ENCODE assay signal across 8 cellular contexts in the genomic region with DNA sequence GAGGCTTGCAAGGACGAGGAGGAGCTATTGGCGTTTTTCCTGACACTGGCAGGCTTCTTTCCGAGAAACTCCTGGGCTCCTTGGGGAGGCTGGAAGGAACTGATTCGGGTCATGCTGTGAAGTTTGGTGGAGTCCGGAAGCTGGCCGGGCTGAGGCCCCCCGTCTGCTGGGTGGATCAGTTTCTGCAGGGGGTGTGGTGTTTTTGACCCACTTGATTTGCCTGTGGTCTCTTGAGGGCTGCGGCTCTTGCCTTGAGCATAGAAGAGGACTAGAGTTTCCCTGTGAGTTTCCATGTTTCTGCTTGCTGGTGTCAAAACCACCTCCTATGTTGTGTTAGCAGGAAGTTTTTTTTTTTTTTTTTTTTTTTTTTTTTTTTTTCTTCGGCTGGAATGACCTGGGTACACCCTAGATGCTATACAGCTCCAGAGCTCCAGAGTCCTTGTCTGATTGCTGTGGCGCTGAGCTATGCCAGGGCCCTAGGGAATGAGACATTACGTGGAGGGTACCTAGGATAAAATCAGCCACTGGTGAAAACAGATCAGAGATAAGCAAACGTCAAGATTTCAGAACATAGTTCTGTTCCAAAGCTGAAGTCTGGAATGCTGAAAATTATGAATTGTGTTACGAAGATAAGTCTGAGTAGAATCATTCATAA. TPM values are rescaled to one million over a fixed set of nuclear protein-coding genes. Genes with fewer than 3 reads are reported as not detected.
DNase-seq lines count a peak whose midpoint lies in the region; ATAC-seq and TF ChIP-seq lines count a peak whose summit lies in the region.

No MANE protein-coding gene starts in this region.

- no peaks in the 10 kb centered on the region for H3K27me3 Mint-ChIP-seq in activated CD4-positive, alpha-beta memory T cell treated with anti-CD3 and anti-CD28 coated beads, Interleukin-2, amount 10 ng/mL, durations not matched to agents 7 days and 5 days

- H3K4me1 Mint-ChIP-seq in activated CD4-positive, alpha-beta memory T cell treated with anti-CD3 and anti-CD28 coated beads, Interleukin-2, amount 10 ng/mL, durations not matched to agents 7 days and 5 days: peaks cover 63% of the 10 kb centered on the region

- H3K4me3 ChIP-seq in AG09309 (ENCODE audit: control insufficient read depth, low read depth, low read length) (peak overlapping the region; percentile 97), fibroblast of pulmonary artery (replicated peaks; ENCODE audit: low read depth, low read length) (peak overlapping the region; percentile 98)

- TF ChIP-seq CTCF in AG09309 (IDR thresholded peaks at IDR 0.05; ENCODE audit: control insufficient read depth, insufficient read depth, low read depth, low read length, missing control alignments) (no peak), fibroblast of pulmonary artery (IDR thresholded peaks at IDR 0.05; ENCODE audit: low read length, missing control alignments) (no peak), omental fat pad (IDR thresholded peaks at IDR 0.05) (no peak)

- peak overlapping the region; percentile 98 for H3K4me3 Mint-ChIP-seq in activated CD4-positive, alpha-beta memory T cell treated with anti-CD3 and anti-CD28 coated beads, Interleukin-2, amount 10 ng/mL, durations not matched to agents 7 days and 5 days

- CTCF ChIA-PET in activated CD4-positive, alpha-beta memory T cell treated with anti-CD3 and anti-CD28 coated beads, Interleukin-2, amount 10 ng/mL, durations not matched to agents 7 days and 5 days (lab: Charles Lee): interaction anchor here (0.9 to 9.7 kb wide), 8 partner anchors 11 to 200 kb away, joined by 3 to 178 read pairs (median 5); partner anchors contain the start of gene CERK

- peaks cover 34% of the 10 kb centered on the region for H3K36me3 Mint-ChIP-seq in activated CD4-positive, alpha-beta memory T cell treated with anti-CD3 and anti-CD28 coated beads, Interleukin-2, amount 10 ng/mL, durations not matched to agents 7 days and 5 days (ENCODE audit: low read depth)

- ATAC-seq in GM19023 (IDR thresholded peaks at IDR 0.05; ENCODE audit: unreplicated experiment) (peak; percentile 46), HG03354 (IDR thresholded peaks at IDR 0.05; ENCODE audit: poor library complexity, severe bottlenecking, unreplicated experiment) (peak; percentile 62), omental fat pad (ENCODE audit: low FRiP score) (peak; percentile 16)

- H3K9me3 Mint-ChIP-seq in activated CD4-positive, alpha-beta memory T cell treated with anti-CD3 and anti-CD28 coated beads, Interleukin-2, amount 10 ng/mL, durations not matched to agents 7 days and 5 days: no peaks in the 10 kb centered on the region

- DNase-seq in AG09309 (ENCODE audit: low read depth) (no peak), fibroblast of pulmonary artery (ENCODE audit: low read depth) (peak; percentile 31), omental fat pad (ENCODE audit: low spot score) (no peak), NCI-H82 (lab: John Stamatoyannopoulos, UW) (no peak), occipital lobe (lab: John Stamatoyannopoulos, UW) (no peak)
- peak; percentile 42 for DNase-seq in activated CD4-positive, alpha-beta memory T cell treated with anti-CD3 and anti-CD28 coated beads, Interleukin-2, amount 10 ng/mL, durations not matched to agents 7 days and 5 days

- POLR2A ChIA-PET in activated CD4-positive, alpha-beta memory T cell treated with anti-CD3 and anti-CD28 coated beads, Interleukin-2, amount 10 ng/mL, durations not matched to agents 7 days and 5 days (lab: Charles Lee): interaction anchor here (1.1 to 4.3 kb wide), 22 partner anchors 8 to 211 kb away, joined by 3 to 75 read pairs (median 5); partner anchors contain the start of gene CERK

- peak overlapping the region; percentile 92 for H3K27ac Mint-ChIP-seq in activated CD4-positive, alpha-beta memory T cell treated with anti-CD3 and anti-CD28 coated beads, Interleukin-2, amount 10 ng/mL, durations not matched to agents 7 days and 5 days

RNA-seq across cellular contexts. Expression of gene TBC1D22A, which starts 0.7 kb away (rescaled TPM):
- 10 to 100 TPM; 38.5 to 41.0 TPM for total RNA-seq in activated CD4-positive, alpha-beta memory T cell treated with anti-CD3 and anti-CD28 coated beads, Interleukin-2, amount 10 ng/mL, durations not matched to agents 7 days and 5 days
- 10 to 100 TPM; 21.3 to 31.2 (median 24.5) TPM for total RNA-seq in omental fat pad
- 4.5 TPM for total RNA-seq in occipital lobe

RNA-seq across cellular contexts. Expression of gene CERK, which starts 25.1 kb away (rescaled TPM):
- 10 to 100 TPM; 68.7 to 73.4 TPM for total RNA-seq in activated CD4-positive, alpha-beta memory T cell treated with anti-CD3 and anti-CD28 coated beads, Interleukin-2, amount 10 ng/mL, durations not matched to agents 7 days and 5 days
- total RNA-seq in omental fat pad (10 to 100 TPM; 32.7 to 47.8 (median 39.7) TPM), occipital lobe (42.0 TPM)

Comparison
In these comparisons a context has a peak if more than half of its experiments do, and no peak if none do; other contexts are left out.
1. DNase-seq: peak in activated CD4-positive, alpha-beta memory T cell treated with anti-CD3 and anti-CD28 coated beads, Interleukin-2, amount 10 ng/mL, durations not matched to agents 7 days and 5 days (single experiment) and fibroblast of pulmonary artery (single experiment); none in AG09309 (single experiment), omental fat pad (single experiment), NCI-H82 (single experiment) and occipital lobe (single experiment).
2. Peak in every context shown above with its lines, with median percentiles within 50 percentile points of each other: ATAC-seq.